ENCODE assay signal across 1 cellular context in genomic region chr1:171576144-171576543, GRCh38.
TF ChIP-seq lines count a peak whose summit lies in the region.

No MANE protein-coding gene starts in this region.

TF ChIP-seq in GM23338, 12 proteins besides CTCF, POLR2A, EP300 and RAD21 (continued from another document):
- TF ChIP-seq ETS1 (IDR thresholded peaks at IDR 0.05) = no peak
